In genomic region chr19:21126078-21126477, GRCh38 we compare ENCODE assay signal across 19 cellular contexts. TPM values are rescaled to one million over a fixed set of nuclear protein-coding genes. Genes with fewer than 3 reads are reported as not detected.
A peak's percentile ranks its signal among the peaks of the same experiment; 100 is the strongest.
DNase-seq lines count a peak whose midpoint lies in the region; ATAC-seq, FAIRE-seq and TF ChIP-seq lines count a peak whose summit lies in the region.
"Had no signal": no experiment of that assay in that cellular context is flagged by ENCODE, and none has a peak within 500 bp of the region (broad histone marks: within the 10 kb centered on the region; RNA-seq: fewer than 3 reads in every experiment).

No MANE protein-coding gene starts in this region.

- DNase-seq in D721Med (ENCODE audit: insufficient read length, low spot score) (no peak), OCI-LY7 (ENCODE audit: low spot score) (no peak), GM12878 (ENCODE audit: low read depth, low spot score) (no peak), GM19240 (ENCODE audit: insufficient read length, low spot score) (no peak)
- DNase-seq: 8988T; ACHN; BE2C; C1 segment of cervical spinal cord; CD4-positive, alpha-beta memory T cell; CD4-positive, CD25-positive, alpha-beta regulatory T cell; CD8-positive, alpha-beta memory T cell; COR-L47; DMS79 treated with DMSO at 0.1 percent for 48 hours; GF-D8 had no signal

- H3K36me3 ChIP-seq in OCI-LY7 (ENCODE audit: insufficient read depth, low read length) (peaks cover 22% of the 10 kb centered on the region), GM12878 (ENCODE audit: control insufficient read depth in 2 of 2, insufficient read depth in 2 of 2, low read length in 1 of 2) (no peaks in the 10 kb centered on the region)
- H3K36me3 ChIP-seq: BE2C had no signal

- H3K27me3 ChIP-seq in GM12878 (replicated peaks in 1 of 2; ENCODE audit: control insufficient read depth in 2 of 2, insufficient read depth in 2 of 2, low read length in 1 of 2) = no peaks in the 10 kb centered on the region
- H3K27me3 ChIP-seq: BE2C, BLaER1 had no signal

- H3K9me2 ChIP-seq in OCI-LY7 (ENCODE audit: insufficient read depth, low read length) = no peaks in the 10 kb centered on the region

- H3K27ac ChIP-seq in OCI-LY7 (ENCODE audit: low read depth, low read length, poor library complexity, severe bottlenecking) (no peak overlapping the region), GM12878 (ENCODE audit: control insufficient read depth, insufficient read depth) (no peak overlapping the region)
- H3K27ac ChIP-seq: BLaER1 had no signal

- ATAC-seq in GM12878 = no peak
- ATAC-seq in HG03457 (IDR thresholded peaks at IDR 0.05; ENCODE audit: unreplicated experiment) = no peak
- no peak for ATAC-seq in HG03159 (IDR thresholded peaks at IDR 0.05; ENCODE audit: unreplicated experiment)

- no peak overlapping the region for H3K4me3 ChIP-seq in OCI-LY7 (ENCODE audit: low read depth, low read length, poor library complexity, severe bottlenecking)
- no peak overlapping the region for H3K4me3 ChIP-seq in GM12878
- H3K4me3 ChIP-seq: BLaER1 had no signal

- RAD21 ChIA-PET in GM12878 (lab: Charles Lee; ENCODE audit: unreplicated experiment) = no interaction called here

- SMC1A ChIA-PET in GM12878 (lab: Charles Lee; ENCODE audit: uncharacterized antibody, unreplicated experiment) = interaction anchor here (1.2 kb wide), 1 partner anchor 10 kb away, joined by 4 read pairs; no protein-coding TSS in a partner anchor

- no peak for TF ChIP-seq POLR2A in GM12878 (IDR thresholded peaks at IDR 0.05; ENCODE audit: low read depth, low read length)

- TF ChIP-seq EP300 in GM12878 (IDR thresholded peaks at IDR 0.05; ENCODE audit: borderline replicate concordance in 1 of 2, control insufficient read depth in 1 of 2, low read depth in 2 of 2, low read length in 2 of 2) = no peak

- CTCF ChIA-PET in OCI-LY7 (lab: Charles Lee; ENCODE audit: unreplicated experiment) = no interaction called here
- CTCF ChIA-PET in GM12878 (lab: Yijun Ruan, JAX) = no interaction called here

- no peak for TF ChIP-seq RAD21 in GM12878 (IDR thresholded peaks at IDR 0.05; ENCODE audit: insufficient read depth, low read depth, low read length)

- H2AFZ ChIP-seq in OCI-LY7 (ENCODE audit: low read length) = no peak overlapping the region
- H2AFZ ChIP-seq in GM12878 (ENCODE audit: control insufficient read depth, low read depth, low read length) = no peak overlapping the region

- POLR2A ChIA-PET in OCI-LY7 (lab: Charles Lee) (interaction anchor here (1.0 kb wide), 1 partner anchor 15 kb away, joined by 3 read pairs; no protein-coding TSS in a partner anchor), GM12878 (lab: Charles Lee) (no interaction called here)

- intact Hi-C loops in OCI-LY7 (cut with micrococcal nuclease; ENCODE audit: unreplicated experiment) = no loop called here
- intact Hi-C loops in GM12878 (cut with micrococcal nuclease; ENCODE audit: unreplicated experiment) = no loop called here

- no peaks in the 10 kb centered on the region for H3K4me1 ChIP-seq in OCI-LY7 (ENCODE audit: insufficient read depth, low read length, poor library complexity, severe bottlenecking)
- no peaks in the 10 kb centered on the region for H3K4me1 ChIP-seq in GM12878 (ENCODE audit: control insufficient read depth, insufficient read depth, low read length)
- H3K4me1 ChIP-seq: BE2C, BLaER1 had no signal

- FAIRE-seq in D721Med (lab: Jason Lieb, UNC) (peak; percentile 51), GM12878 (lab: Jason Lieb, UNC) (no peak)
- FAIRE-seq: GM12892, GM18507 had no signal

- H3K4me2 ChIP-seq in OCI-LY7 (ENCODE audit: low read length) = no peak overlapping the region
- no peak overlapping the region for H3K4me2 ChIP-seq in GM12878 (ENCODE audit: control insufficient read depth, insufficient read depth)
- H3K4me2 ChIP-seq: BLaER1 had no signal

- H3K9me3 ChIP-seq in OCI-LY7 (ENCODE audit: low read length) (peaks cover 7% of the 10 kb centered on the region; the same call in 1 of the 2 replicates), GM12878 (replicated peaks; ENCODE audit: control insufficient read depth, insufficient read depth, low read length) (no peaks in the 10 kb centered on the region)
- H3K9me3 ChIP-seq: BE2C had no signal

- H3K9ac ChIP-seq in GM12878 (ENCODE audit: control insufficient read depth, insufficient read depth, low read length) = no peak overlapping the region
- H3K9ac ChIP-seq: BLaER1 had no signal

- TF ChIP-seq CTCF in D721Med (IDR thresholded peaks at IDR 0.05; ENCODE audit: insufficient read depth, missing control alignments) = no peak
- TF ChIP-seq CTCF in OCI-LY7 (conservative IDR thresholded peaks at IDR 0.05; ENCODE audit: low read length) = no peak
- no peak for TF ChIP-seq CTCF in GM12878 (IDR thresholded peaks at IDR 0.05 in 2 of 3, conservative IDR thresholded peaks at IDR 0.05 in 1 of 3; ENCODE audit: control insufficient read depth in 2 of 3, extremely low read depth in 1 of 3, insufficient read depth in 1 of 3, low read depth in 3 of 3, low read length in 3 of 3)

- H4K20me1 ChIP-seq in OCI-LY7 (ENCODE audit: insufficient read depth, low read length) (no peaks in the 10 kb centered on the region), GM12878 (ENCODE audit: control insufficient read depth, insufficient read depth) (no peaks in the 10 kb centered on the region)
- H4K20me1 ChIP-seq: BLaER1 had no signal

- BruUV-seq in OCI-LY7 (replicated peaks; lab: Mats Ljungman, UMichigan) (TSS peak; percentile 23), GM12878 (replicated peaks; lab: Mats Ljungman, UMichigan) (TSS peak; percentile 38)

- H3K79me2 ChIP-seq in OCI-LY7 (ENCODE audit: insufficient read depth, low read depth, low read length) (no peaks in the 10 kb centered on the region), GM12878 (ENCODE audit: control insufficient read depth, insufficient read depth, low read length) (no peaks in the 10 kb centered on the region)

- in situ Hi-C loops in GM12878 (cut with MboI) = no loop called here

TF ChIP-seq in GM12878, 131 proteins besides CTCF, POLR2A, EP300 and RAD21 (continues in another document):
- TF ChIP-seq CBFB (IDR thresholded peaks at IDR 0.05; ENCODE audit: low read depth) = no peak
- TF ChIP-seq KDM1A (IDR thresholded peaks at IDR 0.05; ENCODE audit: borderline replicate concordance) = no peak
- no peak for TF ChIP-seq MTA3 (IDR thresholded peaks at IDR 0.05; ENCODE audit: borderline replicate concordance, low read length)

RNA-seq across cellular contexts. Expression of gene ZNF431, which starts 15.8 kb away (rescaled TPM):
- total RNA-seq in OCI-LY7 (2014; rRNA removed; shearing (Covaris generic)) = 11.9 and 26.6 TPM in 2 replicates
- total RNA-seq in OCI-LY7 (2022) = 27.0 and 34.5 TPM in 2 replicates
- 54.0 and 56.4 TPM in 2 replicates for total RNA-seq in GM12878 (2013; cell fraction: nucleolus; rRNA removed)
- 7.9 and 10.8 TPM in 2 replicates for total RNA-seq in GM12878 (2014; rRNA removed)
- 15.3 and 17.4 TPM in 2 replicates for total RNA-seq in GM12878 (2014; rRNA removed; fragmentation: Illumina TruSeq; extraction: Trizol)
- 8.9 and 12.3 TPM in 2 replicates for total RNA-seq in GM12878 (2021)
- 2.6 TPM for polyA plus RNA-seq in GM12878 (2011; ENCODE audit: low read depth)
- polyA plus RNA-seq in GM12878 (2011; rRNA removed) = 18.7 and 26.1 TPM in 2 replicates
- polyA plus RNA-seq in GM12878 (2011; cell fraction: cytosol; rRNA removed) = 6.9 and 9.4 TPM in 2 replicates
- 15.1 and 16.7 TPM in 2 replicates for polyA plus RNA-seq in GM12878 (2011; cell fraction: nucleus; rRNA removed)
- 6.8 and 8.2 TPM in 2 replicates for polyA plus RNA-seq in GM12878 (2012)
- polyA plus RNA-seq in GM12878 (2014; fragmentation: Illumina TruSeq; extraction: Trizol) = 14.3 and 15.0 TPM in 2 replicates
- 1 to 10 TPM; 2.5 to 2.8 TPM for polyA plus RNA-seq in GM12878 (2014; fragmentation: Nextera tagmentation; extraction: Ambion mirVana)
- 6.6 and 8.7 TPM in 2 replicates for polyA plus RNA-seq in GM12878 (2014; rRNA removed)
- polyA plus RNA-seq in GM12878 (2016; fragmentation: Nextera tagmentation; extraction: Ambion mirVana) = 10 to 100 TPM in 1 of 2 experiments, 1 to 10 TPM in 1; 9.3 to 10.7 TPM
- 13.3 and 17.1 TPM in 2 replicates for polyA minus RNA-seq in GM12878 (2011; rRNA and poly(A)+ RNA removed)
- 13.1 and 19.1 TPM in 2 replicates for polyA minus RNA-seq in GM12878 (2011; cell fraction: cytosol; rRNA and poly(A)+ RNA removed)
- polyA minus RNA-seq in GM12878 (2011; cell fraction: nucleus; rRNA and poly(A)+ RNA removed) = 56.7 and 57.5 TPM in 2 replicates

RNA-seq across cellular contexts. Expression of gene ZNF714, which starts 44.1 kb away (rescaled TPM):
- total RNA-seq in OCI-LY7 (2014; rRNA removed; shearing (Covaris generic)) = 39.6 and 46.4 TPM in 2 replicates
- total RNA-seq in OCI-LY7 (2022) (51.7 and 59.2 TPM in 2 replicates), GM12878 (2014; rRNA removed) (10.7 and 12.0 TPM in 2 replicates), GM12878 (2014; rRNA removed; fragmentation: Illumina TruSeq; extraction: Trizol) (10.3 and 12.3 TPM in 2 replicates), GM12878 (2021) (7.6 and 7.7 TPM in 2 replicates)
- total RNA-seq in GM12878 (2013; cell fraction: nucleolus; rRNA removed) = 50.8 and 55.6 TPM in 2 replicates
- polyA plus RNA-seq in GM12878 (2011; ENCODE audit: low read depth) = 2.3 TPM
- polyA plus RNA-seq in GM12878 (2011; rRNA removed) (13.2 and 22.3 TPM in 2 replicates), GM12878 (2014; fragmentation: Illumina TruSeq; extraction: Trizol) (9.4 and 10.7 TPM in 2 replicates), GM12878 (2014; fragmentation: Nextera tagmentation; extraction: Ambion mirVana) (1 to 10 TPM; 4.9 to 5.1 TPM), GM12878 (2014; rRNA removed) (5.2 and 6.3 TPM in 2 replicates), GM12878 (2016; fragmentation: Nextera tagmentation; extraction: Ambion mirVana) (10 to 100 TPM in 1 of 2 experiments, 1 to 10 TPM in 1; 8.7 to 11.9 TPM)
- polyA plus RNA-seq in GM12878 (2011; cell fraction: cytosol; rRNA removed) = 6.3 and 6.8 TPM in 2 replicates
- polyA plus RNA-seq in GM12878 (2011; cell fraction: nucleus; rRNA removed) = 7.8 and 8.5 TPM in 2 replicates
- polyA plus RNA-seq in GM12878 (2012) = 3.9 and 4.5 TPM in 2 replicates
- 11.0 and 12.3 TPM in 2 replicates for polyA minus RNA-seq in GM12878 (2011; rRNA and poly(A)+ RNA removed)
- 6.3 and 6.9 TPM in 2 replicates for polyA minus RNA-seq in GM12878 (2011; cell fraction: cytosol; rRNA and poly(A)+ RNA removed)
- 7.3 and 15.2 TPM in 2 replicates for polyA minus RNA-seq in GM12878 (2011; cell fraction: nucleus; rRNA and poly(A)+ RNA removed)
